In the genomic region with DNA sequence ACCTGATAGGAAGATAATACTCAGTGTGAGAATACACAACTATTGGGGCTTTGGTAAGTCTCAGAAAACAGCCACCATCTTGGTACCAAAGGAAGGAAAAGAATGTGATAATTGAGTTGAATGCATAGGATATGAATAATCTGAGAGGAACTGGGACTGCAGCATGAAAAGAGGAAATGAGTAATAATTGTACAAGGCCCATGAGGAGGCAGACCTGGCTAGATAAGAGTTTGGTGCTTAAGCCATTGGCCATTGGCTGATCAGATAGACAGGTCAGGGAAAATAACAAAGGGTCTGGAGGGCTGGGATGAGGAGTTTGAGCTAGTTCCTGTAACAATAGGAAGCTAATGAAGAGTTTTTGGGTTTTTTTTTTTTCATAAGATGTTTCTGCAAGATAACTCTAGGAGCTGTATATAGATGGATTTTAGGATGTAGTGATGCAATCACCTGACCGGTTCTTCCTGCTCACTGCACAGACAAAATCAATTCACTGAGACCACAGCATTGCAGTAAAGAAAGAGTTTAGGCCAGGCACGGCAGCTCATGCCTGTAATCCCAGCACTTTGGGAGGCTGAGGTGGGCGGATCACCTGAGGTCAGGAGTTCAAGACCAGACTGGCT, we compare ENCODE assay signal across 8 cellular contexts. TPM values are rescaled to one million over a fixed set of nuclear protein-coding genes. Genes with fewer than 3 reads are reported as not detected.
DNase-seq lines count a peak whose midpoint lies in the region; ATAC-seq and TF ChIP-seq lines count a peak whose summit lies in the region.

No MANE protein-coding gene starts in this region.

- TF ChIP-seq CTCF in GM13976 (IDR thresholded peaks at IDR 0.05; ENCODE audit: borderline replicate concordance, control extremely low read depth, extremely low read depth, insufficient read depth, missing control alignments) = no peak

- intact Hi-C loops in Right ventricle myocardium superior (cut with DNase I) (no loop called here), left colon (cut with DNase I, micrococcal nuclease) (no loop called here)

- DNase-seq in GM13976 (ENCODE audit: low spot score) (peak; percentile 53), M059J (ENCODE audit: low read depth) (peak; percentile 80), epithelial cell of prostate (ENCODE audit: low read depth, low spot score) (no peak), Right ventricle myocardium superior (no peak), NCI-H510A treated with DMSO at 0.1 percent for 48 hours (lab: John Stamatoyannopoulos, UW) (no peak), left colon (no peak), KG1 (lab: John Stamatoyannopoulos, UW) (no peak)

- peak overlapping the region; percentile 81 for H3K27ac ChIP-seq in epithelial cell of prostate

- in situ Hi-C loops in GM13976 (cut with MboI; ENCODE audit: low sequenced_read_pairs, unreplicated experiment) = no loop called here

- ATAC-seq in GM21825 (IDR thresholded peaks at IDR 0.05; ENCODE audit: unreplicated experiment) = peak; percentile 85
- no peak for ATAC-seq in Right ventricle myocardium superior (ENCODE audit: poor library complexity)
- ATAC-seq in left colon = no peak

RNA-seq across cellular contexts. Expression of gene TRMT2B, which starts 5.3 kb away (rescaled TPM):
- total RNA-seq in M059J (2014; rRNA removed; shearing (Covaris generic)) = 31.4 and 32.8 TPM in 2 replicates
- total RNA-seq in Right ventricle myocardium superior = 17.0 TPM
- 10 to 100 TPM; 22.8 to 29.9 TPM for total RNA-seq in left colon

RNA-seq across cellular contexts. Expression of gene TMEM35A, which starts 21.5 kb away (rescaled TPM):
- total RNA-seq in M059J (2014; rRNA removed; shearing (Covaris generic)) = 2.1 and 3.5 TPM in 2 replicates
- 0.30 TPM for total RNA-seq in Right ventricle myocardium superior
- 1 to 10 TPM in 1 of 2 donors, under 1 TPM in 1; 0.76 to 3.9 TPM for total RNA-seq in left colon

RNA-seq across cellular contexts. Expression of gene CENPI, which starts 40.8 kb away (rescaled TPM):
- total RNA-seq in M059J (2014; rRNA removed; shearing (Covaris generic)) = 43.8 and 69.2 TPM in 2 replicates
- total RNA-seq in Right ventricle myocardium superior (0.51 TPM), left colon (1 to 10 TPM; 2.0 to 5.6 TPM)

Comparison
In these comparisons a context has a peak if more than half of its experiments do, and no peak if none do; other contexts are left out.
1. DNase-seq: peak in GM13976 (single experiment) and M059J (single experiment); none in epithelial cell of prostate (single experiment), Right ventricle myocardium superior (single experiment), NCI-H510A treated with DMSO at 0.1 percent for 48 hours (single experiment), left colon (0 of 2) and KG1 (single experiment).